ENCODE assay signal across 21 cellular contexts in genomic region chr16:84715854-84716253, GRCh38. TPM values are rescaled to one million over a fixed set of nuclear protein-coding genes. Genes with fewer than 3 reads are reported as not detected.
DNase-seq lines count a peak whose midpoint lies in the region; ATAC-seq and TF ChIP-seq lines count a peak whose summit lies in the region.
"Had no signal": no experiment of that assay in that cellular context is flagged by ENCODE, and none has a peak within 500 bp of the region (broad histone marks: within the 10 kb centered on the region; RNA-seq: fewer than 3 reads in every experiment).

No MANE protein-coding gene starts in this region.

- no peak overlapping the region for H2BK5ac ChIP-seq in IMR-90 (ENCODE audit: low read depth, low read length, poor library complexity, severe bottlenecking)

- H3K9ac ChIP-seq in IMR-90 (ENCODE audit: low read depth, low read length), result no peak overlapping the region

- no peak for TF ChIP-seq RAD21 in IMR-90 (IDR thresholded peaks at IDR 0.05; ENCODE audit: low read length)

- no peaks in the 10 kb centered on the region for H3K9me3 ChIP-seq in IMR-90 (ENCODE audit: control insufficient read depth, insufficient read depth, low read length)
- H3K9me3 ChIP-seq in sigmoid colon, result no peaks in the 10 kb centered on the region
- no peaks in the 10 kb centered on the region for H3K9me3 ChIP-seq in gastrocnemius medialis

- H3K9me3 Mint-ChIP-seq in effector memory CD8-positive, alpha-beta T cell, result no peaks in the 10 kb centered on the region
- H3K9me3 Mint-ChIP-seq in progenitor cell of endocrine pancreas (ENCODE audit: low read depth), result peaks cover 3% of the 10 kb centered on the region

- H2BK15ac ChIP-seq in IMR-90 (ENCODE audit: low read depth, low read length), result no peak overlapping the region

- no peak overlapping the region for H2BK20ac ChIP-seq in IMR-90 (ENCODE audit: low read depth, low read length)

- 0 out of 2 replicates have a peak overlapping the region, but pooled peaks have one; percentile 6 for H3K4ac ChIP-seq in IMR-90 (ENCODE audit: low read depth, low read length)

- H3K9me1 ChIP-seq in IMR-90 (ENCODE audit: insufficient read depth, low read length), result peaks cover 46% of the 10 kb centered on the region

- dilution Hi-C loops in IMR-90 (cut with HindIII; ENCODE audit: low sequenced_read_pairs, unreplicated experiment), result no loop called here

- H3K4me1 ChIP-seq in IMR-90 (ENCODE audit: control insufficient read depth, insufficient read depth, low read length) (peaks cover 10% of the 10 kb centered on the region), sigmoid colon (peaks cover 0 to 41% (median 7%) of the 10 kb centered on the region in 4 donors), gastrocnemius medialis (peaks cover 27 to 41% of the 10 kb centered on the region in 2 donors)

- H4K91ac ChIP-seq in IMR-90 (ENCODE audit: insufficient read depth, low read depth, low read length), result peak overlapping the region; percentile 3; the same call in 1 of the 2 replicates

- intact Hi-C loops in IMR-90 (cut with micrococcal nuclease), result no loop called here
- intact Hi-C loops in sigmoid colon (cut with DNase I), result no loop called here
- intact Hi-C loops in gastrocnemius medialis (cut with DNase I; ENCODE audit: low total_unique reads), result no loop called here

- peak overlapping the region; percentile 21 to 39 for H3K27ac Mint-ChIP-seq in effector memory CD8-positive, alpha-beta T cell
- peak overlapping the region; percentile 54 for H3K27ac Mint-ChIP-seq in progenitor cell of endocrine pancreas

- no peak overlapping the region for H3K14ac ChIP-seq in IMR-90 (replicated peaks; ENCODE audit: low read depth, low read length)

- no peak overlapping the region for H2BK120ac ChIP-seq in IMR-90 (ENCODE audit: low read depth, low read length)

- peaks cover 97% of the 10 kb centered on the region for H4K20me1 ChIP-seq in IMR-90 (ENCODE audit: insufficient read depth, low read length)

- TF ChIP-seq POLR2A in IMR-90 (IDR thresholded peaks at IDR 0.05; ENCODE audit: low read depth, low read length) (no peak), sigmoid colon (IDR thresholded peaks at IDR 0.05) (no peak), gastrocnemius medialis (IDR thresholded peaks at IDR 0.05) (no peak)

- no peak overlapping the region; the same call in 1 of the 2 replicates for H4K5ac ChIP-seq in IMR-90 (ENCODE audit: low read depth, low read length)

- WGBS in IMR-90 (ENCODE audit: extremely low coverage in 2 of 2, insufficient read length in 1 of 2), 2 experiments, result 95% methylated on average over 3 of the region's 7 CpGs; no CpG with 5 or more reads in 1 of the 2 experiments
- WGBS in sigmoid colon, 2 donors, result 97% methylated on average over 7 of the region's 7 CpGs

- H2AK9ac ChIP-seq in IMR-90 (replicated peaks; ENCODE audit: low read depth, low read length, poor library complexity), result peak overlapping the region; percentile 31

- H3K79me1 ChIP-seq in IMR-90 (ENCODE audit: low read depth in 1 of 2, low read length in 2 of 2), result peaks cover 12 to 82% of the 10 kb centered on the region in 2 experiments

- H3K4me2 ChIP-seq in IMR-90 (ENCODE audit: low read depth, low read length), result peak overlapping the region; percentile 26; the same call in 1 of the 2 replicates

- CTCF ChIA-PET in IMR-90 (lab: Yijun Ruan, JAX), result interaction anchor here (1.5 kb wide), 1 partner anchor 10 kb away, joined by 4 read pairs; no protein-coding TSS in a partner anchor

- peaks cover 45 to 68% of the 10 kb centered on the region in 2 donors for H3K4me1 Mint-ChIP-seq in effector memory CD8-positive, alpha-beta T cell (ENCODE audit: low read depth in 2 of 2)
- H3K4me1 Mint-ChIP-seq in progenitor cell of endocrine pancreas (ENCODE audit: low read depth), result peaks cover 28% of the 10 kb centered on the region

- BruUV-seq in IMR-90 (replicated peaks; lab: Mats Ljungman, UMichigan), result no TSS peak

- no peak overlapping the region for H3K18ac ChIP-seq in IMR-90 (ENCODE audit: low read depth, low read length)

- H3K4me3 Mint-ChIP-seq in effector memory CD8-positive, alpha-beta T cell, result no peak overlapping the region
- no peak overlapping the region for H3K4me3 Mint-ChIP-seq in progenitor cell of endocrine pancreas (ENCODE audit: low read depth)

- no peak overlapping the region for H3K56ac ChIP-seq in IMR-90 (ENCODE audit: extremely low read depth, insufficient read depth, low read length)

- ATAC-seq in activated CD4-positive, CD25-positive, alpha-beta regulatory T cell treated with anti-CD3 and anti-CD28 coated beads, Interleukin-2, amount 50 U/mL, for 24 hours, result no peak
- ATAC-seq in IMR-90 (ENCODE audit: low read depth) (no peak), HG03039 (IDR thresholded peaks at IDR 0.05; ENCODE audit: unreplicated experiment) (no peak), gastrocnemius medialis (no peak)
- ATAC-seq in effector memory CD8-positive, alpha-beta T cell (replicated peaks), result no peak
- ATAC-seq: K562 had no signal

- 0 out of 2 replicates have a peak overlapping the region, but pooled peaks have one; percentile 14 for H3K23ac ChIP-seq in IMR-90 (ENCODE audit: low read depth, low read length)

- H3K36me3 Mint-ChIP-seq in effector memory CD8-positive, alpha-beta T cell (ENCODE audit: insufficient read depth), result peaks cover 21% of the 10 kb centered on the region
- peaks cover 11% of the 10 kb centered on the region for H3K36me3 Mint-ChIP-seq in progenitor cell of endocrine pancreas (ENCODE audit: insufficient read depth)

- H2AK5ac ChIP-seq in IMR-90 (ENCODE audit: low read depth, low read length), result 0 out of 2 replicates have a peak overlapping the region, but pooled peaks have one; percentile 7

- in situ Hi-C loops in IMR-90 (cut with MboI; ENCODE audit: low sequenced_read_pairs), result loop anchor here (25.0 kb wide), 1 partner anchor 429 kb away; the partner anchor contains the start of gene WFDC1
- in situ Hi-C loops in gastrocnemius medialis (cut with MboI; ENCODE audit: low sequenced_read_pairs in 4 of 4), result no loop called here

- TF ChIP-seq CTCF in IMR-90 (conservative IDR thresholded peaks at IDR 0.05; ENCODE audit: low read depth, low read length) (no peak), progenitor cell of endocrine pancreas (IDR thresholded peaks at IDR 0.05; ENCODE audit: unreplicated experiment) (no peak), sigmoid colon (IDR thresholded peaks at IDR 0.05) (no peak), gastrocnemius medialis (IDR thresholded peaks at IDR 0.05 in 4 of 5, conservative IDR thresholded peaks at IDR 0.05 in 1 of 5) (no peak)

- TF ChIP-seq EP300 in sigmoid colon (IDR thresholded peaks at IDR 0.05), result no peak

- no peaks in the 10 kb centered on the region for H3K27me3 ChIP-seq in IMR-90 (ENCODE audit: control insufficient read depth, insufficient read depth, low read length)
- H3K27me3 ChIP-seq in sigmoid colon, result no peaks in the 10 kb centered on the region
- no peaks in the 10 kb centered on the region for H3K27me3 ChIP-seq in gastrocnemius medialis

- H3K27ac ChIP-seq in IMR-90 (ENCODE audit: insufficient read depth, low read length) (peak overlapping the region; percentile 2; the same call in 1 of the 2 replicates), sigmoid colon (no peak overlapping the region), gastrocnemius medialis (no peak overlapping the region)
- H3K27ac ChIP-seq: 22Rv1 had no signal

- H3K27me3 Mint-ChIP-seq in effector memory CD8-positive, alpha-beta T cell, result no peaks in the 10 kb centered on the region
- no peaks in the 10 kb centered on the region for H3K27me3 Mint-ChIP-seq in progenitor cell of endocrine pancreas

- H2AFZ ChIP-seq in IMR-90 (replicated peaks; ENCODE audit: low read length, poor library complexity), result no peak overlapping the region

- POLR2A ChIA-PET in IMR-90 (lab: Charles Lee; ENCODE audit: unreplicated experiment), result interaction anchor here (0.6 kb wide), 1 partner anchor 133 kb away, joined by 3 read pairs; no protein-coding TSS in a partner anchor

- 0 out of 2 replicates have a peak, but pooled peaks cover 3% of the 10 kb centered on the region for H3K36me3 ChIP-seq in IMR-90 (ENCODE audit: control insufficient read depth, insufficient read depth, low read length)
- peaks cover 0 to 3% (median 0%) of the 10 kb centered on the region in 4 donors for H3K36me3 ChIP-seq in sigmoid colon
- H3K36me3 ChIP-seq in gastrocnemius medialis, result no peaks in the 10 kb centered on the region

- no peak overlapping the region for H4K8ac ChIP-seq in IMR-90 (ENCODE audit: low read depth in 2 of 2, low read length in 2 of 2)

- H3K4me3 ChIP-seq in IMR-90 (ENCODE audit: insufficient read depth, low read depth, low read length) (no peak overlapping the region), sigmoid colon (no peak overlapping the region), gastrocnemius medialis (no peak overlapping the region)
- H3K4me3 ChIP-seq: K562 had no signal

- DNase-seq in activated CD4-positive, CD25-positive, alpha-beta regulatory T cell treated with anti-CD3 and anti-CD28 coated beads, Interleukin-2, amount 50 U/mL, for 72 hours, result peak; percentile 5
- DNase-seq in IMR-90 (no peak), progenitor cell of endocrine pancreas (ENCODE audit: low spot score, unreplicated experiment) (no peak), sigmoid colon (no peak), gastrocnemius medialis (no peak)
- no peak for DNase-seq in effector memory CD8-positive, alpha-beta T cell
- DNase-seq: ACHN, C1 segment of cervical spinal cord, DMS79, H7, MM.1S, NCI-H1048, NCI-H1417 treated with DMSO at 0.1 percent for 48 hours, NCI-H187, NCI-H446 treated with DMSO at 0.1 percent for 48 hours, NCI-H526 treated with DMSO at 0.1 percent for 48 hours, SHP77 had no signal

TF ChIP-seq in IMR-90, 13 proteins besides CTCF, POLR2A, EP300 and RAD21:
- TF ChIP-seq BHLHE40 (IDR thresholded peaks at IDR 0.05; ENCODE audit: low read depth, low read length), result no peak

RNA-seq across cellular contexts. Expression of gene USP10, which starts 16.1 kb away (rescaled TPM):
- total RNA-seq in IMR-90 (2012; rRNA removed), result 54.3 and 61.9 TPM in 2 replicates
- 79.0 and 85.5 TPM in 2 replicates for polyA plus RNA-seq in IMR-90 (2012; rRNA removed)
- 33.5 and 44.0 TPM in 2 replicates for polyA plus RNA-seq in IMR-90 (2012; cell fraction: cytosol; rRNA removed)
- 67.7 and 84.6 TPM in 2 replicates for polyA plus RNA-seq in IMR-90 (2012; cell fraction: nucleus; rRNA removed; ENCODE audit: low replicate concordance)
- total RNA-seq in progenitor cell of endocrine pancreas, result 124 and 139 TPM in 2 replicates
- 10 to 100 TPM; 43.9 to 64.3 (median 53.1) TPM for total RNA-seq in sigmoid colon
- polyA plus RNA-seq in sigmoid colon, result 10 to 100 TPM; 17.1 to 36.7 (median 31.2) TPM
- total RNA-seq in gastrocnemius medialis, result 100 to 1,000 TPM in 1 of 4 donors, 10 to 100 TPM in 3; 61.1 to 103 (median 74.4) TPM
